ENCODE assay signal across 8 cellular contexts in genomic region chr1:226223786-226224244, GRCh38. TPM values are rescaled to one million over a fixed set of nuclear protein-coding genes. Genes with fewer than 3 reads are reported as not detected.
A peak's percentile ranks its signal among the peaks of the same experiment; 100 is the strongest.
DNase-seq lines count a peak whose midpoint lies in the region; ATAC-seq, FAIRE-seq and TF ChIP-seq lines count a peak whose summit lies in the region.

No MANE protein-coding gene starts in this region.

- H3K27me3 ChIP-seq in GM23338 (ENCODE audit: insufficient read depth), result peaks cover 30% of the 10 kb centered on the region
- no peaks in the 10 kb centered on the region for H3K27me3 ChIP-seq in MM.1S (replicated peaks; ENCODE audit: insufficient read depth, low read length)
- no peaks in the 10 kb centered on the region for H3K27me3 ChIP-seq in GM12878 (replicated peaks in 1 of 2; ENCODE audit: control insufficient read depth in 2 of 2, insufficient read depth in 2 of 2, low read length in 1 of 2)
- H3K27me3 ChIP-seq in lung (ENCODE audit: control insufficient read depth, insufficient read depth), result no peaks in the 10 kb centered on the region

- H3F3A ChIP-seq in GM23338 (replicated peaks; ENCODE audit: low read depth) (peaks cover 12% of the 10 kb centered on the region; the same call in 1 of the 2 replicates), MM.1S (ENCODE audit: insufficient read depth, low read length) (peaks cover 19% of the 10 kb centered on the region)

- TF ChIP-seq POLR2A in GM12878 (IDR thresholded peaks at IDR 0.05; ENCODE audit: low read depth, low read length), result 0 out of 2 replicates have a peak, but pooled peaks have one; percentile 22

- peaks cover 8% of the 10 kb centered on the region for H3K4me1 Mint-ChIP-seq in activated CD4-positive, alpha-beta T cell treated with anti-CD3 and anti-CD28 coated beads, Interleukin-2, amount 10 ng/mL, durations not matched to agents 7 days and 5 days
- H3K4me1 Mint-ChIP-seq in GM23338, result peaks cover 17% of the 10 kb centered on the region

- H3K36me3 ChIP-seq in GM23338 (ENCODE audit: insufficient read depth) (no peaks in the 10 kb centered on the region), MM.1S (replicated peaks; ENCODE audit: insufficient read depth, low read length) (no peaks in the 10 kb centered on the region), GM12878 (ENCODE audit: control insufficient read depth in 2 of 2, insufficient read depth in 2 of 2, low read length in 1 of 2) (no peaks in the 10 kb centered on the region), lung (ENCODE audit: control insufficient read depth in 2 of 2, insufficient read depth in 2 of 2, low read length in 2 of 2) (no peaks in the 10 kb centered on the region)

- peak overlapping the region; percentile 82 for H3K4me3 ChIP-seq in GM23338
- H3K4me3 ChIP-seq in MM.1S (ENCODE audit: low read length), result peak overlapping the region; percentile 62
- H3K4me3 ChIP-seq in GM12878, result peak overlapping the region; percentile 70
- peak overlapping the region; percentile 35 for H3K4me3 ChIP-seq in lung

- no peaks in the 10 kb centered on the region for H3K9me3 ChIP-seq in MM.1S (replicated peaks; ENCODE audit: insufficient read depth, low read length)
- no peaks in the 10 kb centered on the region for H3K9me3 ChIP-seq in GM12878 (replicated peaks; ENCODE audit: control insufficient read depth, insufficient read depth, low read length)
- H3K9me3 ChIP-seq in lung (ENCODE audit: control insufficient read depth in 2 of 2, insufficient read depth in 1 of 2, low read length in 1 of 2), result no peaks in the 10 kb centered on the region

- 1% methylated on average over 26 of the region's 55 CpGs for WGBS in GM12878 (ENCODE audit: insufficient coverage, insufficient replicate concordance, low lambda C conversion rate, missing lambda C conversion rate)
- WGBS in lung, 2 donors, result 2 to 3% methylated on average over 17 to 55 of the region's 55 CpGs

- intact Hi-C loops in GM12878 (cut with micrococcal nuclease; ENCODE audit: unreplicated experiment), result no loop called here

- H3K79me2 ChIP-seq in GM23338 (replicated peaks; ENCODE audit: insufficient read depth), result no peaks in the 10 kb centered on the region
- H3K79me2 ChIP-seq in MM.1S (ENCODE audit: low read length), result no peaks in the 10 kb centered on the region
- H3K79me2 ChIP-seq in GM12878 (ENCODE audit: control insufficient read depth, insufficient read depth, low read length), result no peaks in the 10 kb centered on the region

- SMC1A ChIA-PET in GM12878 (lab: Charles Lee; ENCODE audit: uncharacterized antibody, unreplicated experiment), result interaction anchor here (1.0 to 1.3 kb wide), 3 partner anchors 13 to 201 kb away, joined by 3 to 4 read pairs (median 3); no protein-coding TSS in a partner anchor

- BruUV-seq in GM12878 (replicated peaks; lab: Mats Ljungman, UMichigan), result no TSS peak

- peaks cover 30% of the 10 kb centered on the region for H3K27me3 Mint-ChIP-seq in activated CD4-positive, alpha-beta T cell treated with anti-CD3 and anti-CD28 coated beads, Interleukin-2, amount 10 ng/mL, durations not matched to agents 7 days and 5 days
- H3K27me3 Mint-ChIP-seq in GM23338 (ENCODE audit: insufficient read depth, low read depth, poor library complexity), result peaks cover 32% of the 10 kb centered on the region

- TF ChIP-seq EP300 in GM12878 (IDR thresholded peaks at IDR 0.05; ENCODE audit: borderline replicate concordance in 1 of 2, control insufficient read depth in 1 of 2, low read depth in 2 of 2, low read length in 2 of 2), result no peak

- peaks cover 14% of the 10 kb centered on the region for H3K4me1 ChIP-seq in GM23338 (ENCODE audit: insufficient read depth)
- peaks cover 13% of the 10 kb centered on the region for H3K4me1 ChIP-seq in MM.1S (ENCODE audit: low read length)
- no peaks in the 10 kb centered on the region; the same call in 1 of the 2 replicates for H3K4me1 ChIP-seq in GM12878 (ENCODE audit: control insufficient read depth, insufficient read depth, low read length)
- peaks cover 0 to 5% of the 10 kb centered on the region in 2 donors for H3K4me1 ChIP-seq in lung (ENCODE audit: control insufficient read depth in 2 of 2, insufficient read depth in 2 of 2, low read length in 2 of 2)

- no peak for TF ChIP-seq RAD21 in GM12878 (IDR thresholded peaks at IDR 0.05; ENCODE audit: insufficient read depth, low read depth, low read length)

- TF ChIP-seq CTCF in GM23338 (conservative IDR thresholded peaks at IDR 0.05; ENCODE audit: low read depth in 2 of 2) (peak in 1 of 2 experiments; percentile 58; a peak in 2 of 4 replicates), MM.1S (IDR thresholded peaks at IDR 0.05; ENCODE audit: low read length) (no peak), GM12878 (IDR thresholded peaks at IDR 0.05 in 2 of 3, conservative IDR thresholded peaks at IDR 0.05 in 1 of 3; ENCODE audit: control insufficient read depth in 2 of 3, extremely low read depth in 1 of 3, insufficient read depth in 1 of 3, low read depth in 3 of 3, low read length in 3 of 3) (0 out of 6 replicates have a peak, but pooled peaks of 1 of the 3 experiments have one; percentile 5), lung (IDR thresholded peaks at IDR 0.05; ENCODE audit: control extremely low read depth, extremely low read depth) (no peak)

- POLR2A ChIA-PET in activated CD4-positive, alpha-beta T cell treated with anti-CD3 and anti-CD28 coated beads, Interleukin-2, amount 10 ng/mL, durations not matched to agents 7 days and 5 days (lab: Charles Lee), result no interaction called here
- POLR2A ChIA-PET in GM12878 (lab: Charles Lee), result no interaction called here

- H3K4me3 Mint-ChIP-seq in activated CD4-positive, alpha-beta T cell treated with anti-CD3 and anti-CD28 coated beads, Interleukin-2, amount 10 ng/mL, durations not matched to agents 7 days and 5 days, result peak overlapping the region; percentile 71
- peak overlapping the region; percentile 81 for H3K4me3 Mint-ChIP-seq in GM23338

- RAD21 ChIA-PET in GM12878 (lab: Charles Lee; ENCODE audit: unreplicated experiment), result interaction anchor here (0.6 to 1.5 kb wide), 3 partner anchors 40 to 109 kb away, joined by 3 to 6 read pairs (median 3); no protein-coding TSS in a partner anchor

- H3K9me3 Mint-ChIP-seq in activated CD4-positive, alpha-beta T cell treated with anti-CD3 and anti-CD28 coated beads, Interleukin-2, amount 10 ng/mL, durations not matched to agents 7 days and 5 days, result no peaks in the 10 kb centered on the region
- no peaks in the 10 kb centered on the region; the same call in 2 of the 3 replicates for H3K9me3 Mint-ChIP-seq in GM23338

- no peaks in the 10 kb centered on the region for H3K9me2 ChIP-seq in GM23338 (ENCODE audit: insufficient read depth)
- H3K9me2 ChIP-seq in MM.1S (replicated peaks; ENCODE audit: insufficient read depth, low read length), result no peaks in the 10 kb centered on the region

- peak; percentile 27 for FAIRE-seq in GM12878 (lab: Jason Lieb, UNC)

- H3K9ac ChIP-seq in MM.1S (ENCODE audit: low read length) (no peak overlapping the region), GM12878 (ENCODE audit: control insufficient read depth, insufficient read depth, low read length) (no peak overlapping the region; the same call in 1 of the 2 replicates)

- peak; percentile 60 for ATAC-seq in GM23338
- ATAC-seq in GM12878, result peak; percentile 83
- no peak for ATAC-seq in lung (ENCODE audit: insufficient read depth, low FRiP score)

- H3K27ac ChIP-seq in GM23338 (ENCODE audit: low read depth) (no peak overlapping the region), MM.1S (ENCODE audit: low read length) (no peak overlapping the region), GM12878 (ENCODE audit: control insufficient read depth, insufficient read depth) (no peak overlapping the region), lung (ENCODE audit: low read depth in 1 of 2, low read length in 1 of 2) (no peak overlapping the region)

- H2AFZ ChIP-seq in GM23338 (peak overlapping the region; percentile 75), MM.1S (ENCODE audit: low read length) (peak overlapping the region; percentile 69), GM12878 (ENCODE audit: control insufficient read depth, low read depth, low read length) (peak overlapping the region; percentile 47)

- peaks cover 5% of the 10 kb centered on the region for H3K36me3 Mint-ChIP-seq in activated CD4-positive, alpha-beta T cell treated with anti-CD3 and anti-CD28 coated beads, Interleukin-2, amount 10 ng/mL, durations not matched to agents 7 days and 5 days (ENCODE audit: low read depth)
- no peaks in the 10 kb centered on the region for H3K36me3 Mint-ChIP-seq in GM23338 (ENCODE audit: low read depth)

- in situ Hi-C loops in GM12878 (cut with MboI), result no loop called here

- peak; percentile 35 for DNase-seq in activated CD4-positive, alpha-beta T cell treated with anti-CD3 and anti-CD28 coated beads, Interleukin-2, amount 10 ng/mL, durations not matched to agents 7 days and 5 days
- DNase-seq in activated CD4-positive, alpha-beta T cell treated with anti-CD3 and anti-CD28 coated beads for 4 hours, result no peak
- peak; percentile 77 for DNase-seq in GM23338 (ENCODE audit: low spot score)
- peak; percentile 55 for DNase-seq in MM.1S
- no peak for DNase-seq in GM12878 (ENCODE audit: low read depth, low spot score)
- no peak for DNase-seq in lung (ENCODE audit: low spot score)
- DNase-seq in C1 segment of cervical spinal cord (lab: John Stamatoyannopoulos, UW), result no peak
- no peak for DNase-seq in mucosa of gallbladder (ENCODE audit: low spot score)

- H3K27ac Mint-ChIP-seq in activated CD4-positive, alpha-beta T cell treated with anti-CD3 and anti-CD28 coated beads, Interleukin-2, amount 10 ng/mL, durations not matched to agents 7 days and 5 days, result no peak overlapping the region
- no peak overlapping the region for H3K27ac Mint-ChIP-seq in GM23338

- H4K20me1 ChIP-seq in GM23338 (replicated peaks; ENCODE audit: insufficient read depth), result 0 out of 2 replicates have a peak, but pooled peaks cover 6% of the 10 kb centered on the region
- no peaks in the 10 kb centered on the region for H4K20me1 ChIP-seq in MM.1S (ENCODE audit: insufficient read depth, low read length)
- no peaks in the 10 kb centered on the region for H4K20me1 ChIP-seq in GM12878 (ENCODE audit: control insufficient read depth, insufficient read depth)

- CTCF ChIA-PET in activated CD4-positive, alpha-beta T cell treated with anti-CD3 and anti-CD28 coated beads, Interleukin-2, amount 10 ng/mL, durations not matched to agents 7 days and 5 days (lab: Charles Lee), result interaction anchor here (0.6 to 1.0 kb wide), 2 partner anchors 21 to 145 kb away, joined by 3 read pairs; no protein-coding TSS in a partner anchor
- CTCF ChIA-PET in GM12878 (lab: Yijun Ruan, JAX), result interaction anchor here (0.9 to 1.4 kb wide), 2 partner anchors 23 to 98 kb away, joined by 3 to 5 read pairs; no protein-coding TSS in a partner anchor

- peak overlapping the region; percentile 92 for H3K4me2 ChIP-seq in GM23338
- H3K4me2 ChIP-seq in MM.1S (ENCODE audit: low read depth, low read length), result peak overlapping the region; percentile 64
- peak overlapping the region; percentile 80 for H3K4me2 ChIP-seq in GM12878 (ENCODE audit: control insufficient read depth, insufficient read depth)

RNA-seq across cellular contexts. Expression of gene MIXL1, which starts 0.4 kb away (rescaled TPM):
- total RNA-seq in activated CD4-positive, alpha-beta T cell treated with anti-CD3 and anti-CD28 coated beads, Interleukin-2, amount 10 ng/mL, durations not matched to agents 7 days and 5 days, result not detected
- 0.97 and 2.6 TPM in 2 replicates for total RNA-seq in GM23338 (2014; rRNA removed; shearing (Covaris generic))
- polyA plus RNA-seq in GM23338 (2016; fragmentation: Nextera tagmentation; extraction: Ambion mirVana) (0.66 and 1.0 TPM in 2 replicates), GM12878 (2011; rRNA removed) (not detected in 2 replicates), GM12878 (2014; fragmentation: Illumina TruSeq; extraction: Trizol) (0.19 TPM in 1 of 2 replicates, not detected in the other), GM12878 (2014; fragmentation: Nextera tagmentation; extraction: Ambion mirVana) (under 1 TPM; 0.18 to 0.24 TPM), GM12878 (2014; rRNA removed) (0.27 TPM in 1 of 2 replicates, not detected in the other), GM12878 (2016; fragmentation: Nextera tagmentation; extraction: Ambion mirVana) (under 1 TPM; 0.20 to 0.25 TPM), lung (under 1 TPM in 1 of 2 donors, not detected in 1; 0.03 TPM)
- total RNA-seq in GM12878 (2013; cell fraction: nucleolus; rRNA removed), result not detected in 2 replicates
- total RNA-seq in GM12878 (2014; rRNA removed) (0.11 TPM in 2 replicates), GM12878 (2014; rRNA removed; fragmentation: Illumina TruSeq; extraction: Trizol) (0.14 and 0.18 TPM in 2 replicates), GM12878 (2021) (0.23 and 0.40 TPM in 2 replicates), lung (under 1 TPM in 1 of 2 donors, not detected in 1; 0.49 TPM), mucosa of gallbladder (not detected)
- 0.98 TPM for polyA plus RNA-seq in GM12878 (2011; ENCODE audit: low read depth)
- polyA plus RNA-seq in GM12878 (2011; cell fraction: cytosol; rRNA removed), result 0.03 TPM in 1 of 2 replicates, not detected in the other
- polyA plus RNA-seq in GM12878 (2011; cell fraction: nucleus; rRNA removed), result not detected in 2 replicates
- 0.39 and 0.45 TPM in 2 replicates for polyA plus RNA-seq in GM12878 (2012)
- not detected in 2 replicates for polyA minus RNA-seq in GM12878 (2011; rRNA and poly(A)+ RNA removed)
- polyA minus RNA-seq in GM12878 (2011; cell fraction: cytosol; rRNA and poly(A)+ RNA removed), result not detected in 2 replicates
- not detected in 2 replicates for polyA minus RNA-seq in GM12878 (2011; cell fraction: nucleus; rRNA and poly(A)+ RNA removed)

RNA-seq across cellular contexts. Expression of gene ACBD3, which starts 37.3 kb away (rescaled TPM):
- total RNA-seq in activated CD4-positive, alpha-beta T cell treated with anti-CD3 and anti-CD28 coated beads, Interleukin-2, amount 10 ng/mL, durations not matched to agents 7 days and 5 days, result 10 to 100 TPM; 19.0 to 19.8 TPM
- 36.2 and 37.2 TPM in 2 replicates for total RNA-seq in GM23338 (2014; rRNA removed; shearing (Covaris generic))
- polyA plus RNA-seq in GM23338 (2016; fragmentation: Nextera tagmentation; extraction: Ambion mirVana) (17.1 and 17.9 TPM in 2 replicates), GM12878 (2011; rRNA removed) (25.6 and 35.8 TPM in 2 replicates), GM12878 (2014; fragmentation: Illumina TruSeq; extraction: Trizol) (27.9 and 29.9 TPM in 2 replicates), GM12878 (2014; fragmentation: Nextera tagmentation; extraction: Ambion mirVana) (1 to 10 TPM; 7.5 to 8.9 TPM), GM12878 (2014; rRNA removed) (16.3 and 17.0 TPM in 2 replicates), GM12878 (2016; fragmentation: Nextera tagmentation; extraction: Ambion mirVana) (10 to 100 TPM; 17.4 to 19.5 TPM), lung (10 to 100 TPM; 13.5 to 21.2 TPM)
- total RNA-seq in GM12878 (2013; cell fraction: nucleolus; rRNA removed), result 19.9 and 29.2 TPM in 2 replicates
- total RNA-seq in GM12878 (2014; rRNA removed) (21.2 and 24.9 TPM in 2 replicates), GM12878 (2014; rRNA removed; fragmentation: Illumina TruSeq; extraction: Trizol) (25.4 and 25.9 TPM in 2 replicates), GM12878 (2021) (20.5 and 22.3 TPM in 2 replicates), lung (10 to 100 TPM; 39.7 to 51.9 TPM), mucosa of gallbladder (39.0 TPM)
- 44.0 TPM for polyA plus RNA-seq in GM12878 (2011; ENCODE audit: low read depth)
- polyA plus RNA-seq in GM12878 (2011; cell fraction: cytosol; rRNA removed), result 9.8 and 11.1 TPM in 2 replicates
- 9.4 and 12.7 TPM in 2 replicates for polyA plus RNA-seq in GM12878 (2011; cell fraction: nucleus; rRNA removed)
- 19.6 and 22.5 TPM in 2 replicates for polyA plus RNA-seq in GM12878 (2012)
- polyA minus RNA-seq in GM12878 (2011; rRNA and poly(A)+ RNA removed), result 13.6 and 20.0 TPM in 2 replicates
- polyA minus RNA-seq in GM12878 (2011; cell fraction: cytosol; rRNA and poly(A)+ RNA removed), result 9.8 and 17.7 TPM in 2 replicates
- 5.7 and 8.9 TPM in 2 replicates for polyA minus RNA-seq in GM12878 (2011; cell fraction: nucleus; rRNA and poly(A)+ RNA removed)

Comparison
In these comparisons a context has a peak if more than half of its experiments do, and no peak if none do; other contexts are left out.
1. DNase-seq: peak in activated CD4-positive, alpha-beta T cell treated with anti-CD3 and anti-CD28 coated beads, Interleukin-2, amount 10 ng/mL, durations not matched to agents 7 days and 5 days (single experiment), GM23338 (single experiment) and MM.1S (single experiment); none in activated CD4-positive, alpha-beta T cell treated with anti-CD3 and anti-CD28 coated beads for 4 hours (0 of 2), GM12878 (single experiment), lung (single experiment), C1 segment of cervical spinal cord (0 of 14) and mucosa of gallbladder (single experiment).
2. Peak in every context shown above with its lines, with median percentiles within 50 percentile points of each other: H2AFZ ChIP-seq, H3K4me2 ChIP-seq and H3K4me3 ChIP-seq.